8 cellular contexts compared by ENCODE assay signal in genomic region chr16:23452572-23453337, GRCh38. TPM values are rescaled to one million over a fixed set of nuclear protein-coding genes. Genes with fewer than 3 reads are reported as not detected.
DNase-seq lines count a peak whose midpoint lies in the region; ATAC-seq and TF ChIP-seq lines count a peak whose summit lies in the region.

Gene COG7, minus strand, starts transcription at chr16:23453189. Its CDS starts 195 bp downstream, at chr16:23452994.

- peak within 1 kb of the TSS; percentile 84 for H3K9ac ChIP-seq in Karpas-422 (ENCODE audit: low read length)

- no peak for TF ChIP-seq CTCF in natural killer cell (IDR thresholded peaks at IDR 0.05)

- no peaks in the 10 kb centered on the region for H3K9me2 ChIP-seq in Karpas-422 (replicated peaks; ENCODE audit: insufficient read depth, low read length)

- H3K27ac ChIP-seq in Karpas-422 (ENCODE audit: low read length): peak within 1 kb of the TSS; percentile 43

- DNase-seq in DMS53 (lab: John Stamatoyannopoulos, UW) (peak; percentile 92), Karpas-422 (peak; percentile 92), SHP77 treated with DMSO at 0.1 percent for 48 hours (lab: John Stamatoyannopoulos, UW) (peak; percentile 23), fibroblast of peridontal ligament (ENCODE audit: extremely low read depth) (peak; percentile 87), natural killer cell (peak; percentile 84)
- DNase-seq in activated effector memory CD4-positive, alpha-beta T cell treated with Interleukin-2 at 50 U/mL for 16 hours: peak; percentile 78
- DNase-seq in stimulated activated naive B cell treated with anti-CD40 and anti-IgM and Interleukin-4, amounts not matched to agents 10 μg/mL and 1 μg/mL and 100 μg/mL, for 72 hours: peak; percentile 89

- no peaks in the 10 kb centered on the region for H3K27me3 ChIP-seq in Karpas-422 (ENCODE audit: low read length)

- no peaks in the 10 kb centered on the region for H4K20me1 ChIP-seq in Karpas-422 (ENCODE audit: insufficient read depth, low read depth, low read length)

- intact Hi-C loops in natural killer cell (cut with micrococcal nuclease): loop anchor here (5.0 kb wide), 1 partner anchor 105 kb away; the partner anchor contains the start of genes EARS2 and UBFD1

- peak; percentile 82 for ATAC-seq in GM21723 (IDR thresholded peaks at IDR 0.05; ENCODE audit: unreplicated experiment)
- peak; percentile 92 to 96 (median 94) for ATAC-seq in natural killer cell
- ATAC-seq in stimulated activated naive B cell treated with anti-CD40 and anti-IgM and Interleukin-4, amounts not matched to agents 10 μg/mL and 1 μg/mL and 100 μg/mL, for 72 hours (replicated peaks): peak; percentile 95 to 96

- H3K4me1 ChIP-seq in Karpas-422 (ENCODE audit: low read length): peaks cover 16% of the 10 kb centered on the region

- peak within 1 kb of the TSS; percentile 87 for H3K4me3 ChIP-seq in Karpas-422 (ENCODE audit: low read length)

- H3K36me3 ChIP-seq in Karpas-422 (ENCODE audit: insufficient read depth, low read length): 0 out of 2 replicates have a peak, but pooled peaks cover 2% of the 10 kb centered on the region

- H3K27ac Mint-ChIP-seq in natural killer cell: peak within 1 kb of the TSS; percentile 81 to 92
- peak within 1 kb of the TSS; percentile 93 for H3K27ac Mint-ChIP-seq in stimulated activated naive B cell treated with anti-CD40 and anti-IgM and Interleukin-4, amounts not matched to agents 10 μg/mL and 1 μg/mL and 100 μg/mL, for 72 hours

- H3K27me3 Mint-ChIP-seq in natural killer cell (ENCODE audit: low read depth in 2 of 2): no peaks in the 10 kb centered on the region
- H3K27me3 Mint-ChIP-seq in stimulated activated naive B cell treated with anti-CD40 and anti-IgM and Interleukin-4, amounts not matched to agents 10 μg/mL and 1 μg/mL and 100 μg/mL, for 72 hours: no peaks in the 10 kb centered on the region

- peak within 1 kb of the TSS; percentile 99 for H3K4me3 Mint-ChIP-seq in natural killer cell
- peak within 1 kb of the TSS; percentile 88 to 98 for H3K4me3 Mint-ChIP-seq in stimulated activated naive B cell treated with anti-CD40 and anti-IgM and Interleukin-4, amounts not matched to agents 10 μg/mL and 1 μg/mL and 100 μg/mL, for 72 hours

- H2AFZ ChIP-seq in Karpas-422 (ENCODE audit: low read length): peak within 1 kb of the TSS; percentile 86

- no peaks in the 10 kb centered on the region for H3K9me3 Mint-ChIP-seq in natural killer cell
- no peaks in the 10 kb centered on the region for H3K9me3 Mint-ChIP-seq in stimulated activated naive B cell treated with anti-CD40 and anti-IgM and Interleukin-4, amounts not matched to agents 10 μg/mL and 1 μg/mL and 100 μg/mL, for 72 hours

- H3K79me2 ChIP-seq in Karpas-422 (ENCODE audit: low read length): peaks cover 39% of the 10 kb centered on the region

- no peaks in the 10 kb centered on the region for H3K36me3 Mint-ChIP-seq in natural killer cell
- H3K36me3 Mint-ChIP-seq in stimulated activated naive B cell treated with anti-CD40 and anti-IgM and Interleukin-4, amounts not matched to agents 10 μg/mL and 1 μg/mL and 100 μg/mL, for 72 hours: peaks cover 0 to 12% of the 10 kb centered on the region in 2 donors

- H3K9me3 ChIP-seq in Karpas-422 (ENCODE audit: low read length): no peaks in the 10 kb centered on the region

- H3K4me1 Mint-ChIP-seq in natural killer cell: peaks cover 36 to 43% of the 10 kb centered on the region in 2 donors
- peaks cover 11 to 40% of the 10 kb centered on the region in 2 donors for H3K4me1 Mint-ChIP-seq in stimulated activated naive B cell treated with anti-CD40 and anti-IgM and Interleukin-4, amounts not matched to agents 10 μg/mL and 1 μg/mL and 100 μg/mL, for 72 hours

- H3K4me2 ChIP-seq in Karpas-422 (ENCODE audit: low read depth, low read length, poor library complexity, severe bottlenecking): peak within 1 kb of the TSS; percentile 81

RNA-seq across cellular contexts. Expression of gene COG7, which starts in this region (rescaled TPM):
- 18.6 and 21.3 TPM in 2 replicates for total RNA-seq in Karpas-422 (2014; rRNA removed; shearing (Covaris generic); ENCODE audit: low replicate concordance)
- total RNA-seq in natural killer cell: 10 to 100 TPM; 18.4 to 26.6 (median 20.3) TPM

Comparison
In these comparisons a context has a peak if more than half of its experiments do, and no peak if none do; other contexts are left out.
1. Peak in every context shown above with its lines: DNase-seq, ATAC-seq, H3K4me3 ChIP-seq and H3K27ac ChIP-seq.
2. DNase-seq: peak in every context shown above with its lines; median percentile 92 in DMS53; 92 in Karpas-422; 89 in stimulated activated naive B cell treated with anti-CD40 and anti-IgM and Interleukin-4, amounts not matched to agents 10 μg/mL and 1 μg/mL and 100 μg/mL, for 72 hours; 87 in fibroblast of peridontal ligament; 84 in natural killer cell; 78 in activated effector memory CD4-positive, alpha-beta T cell treated with Interleukin-2 at 50 U/mL for 16 hours; 23 in SHP77 treated with DMSO at 0.1 percent for 48 hours.